ENCODE assay signal across 8 cellular contexts in genomic region chr12:120228291-120229070, GRCh38. TPM values are rescaled to one million over a fixed set of nuclear protein-coding genes. Genes with fewer than 3 reads are reported as not detected.
DNase-seq lines count a peak whose midpoint lies in the region; ATAC-seq and TF ChIP-seq lines count a peak whose summit lies in the region.

No MANE protein-coding gene starts in this region.

- ATAC-seq in GM19468 (IDR thresholded peaks at IDR 0.05; ENCODE audit: extremely low read depth, unreplicated experiment) = peak; percentile 63
- ATAC-seq in PC-3 = peak; percentile 5
- ATAC-seq in activated T-cell treated with anti-CD3 and anti-CD28 coated beads, Interleukin-2, amount 50 U/mL, for 72 hours (replicated peaks in 1 of 2) = peak; percentile 76 to 83

- peaks cover 76% of the 10 kb centered on the region for H3K4me1 Mint-ChIP-seq in activated T-cell treated with anti-CD3 and anti-CD28 coated beads, Interleukin-2, amount 50 U/mL, for 72 hours (ENCODE audit: low read depth)

- H3K27ac ChIP-seq in KMS-11 (no peak overlapping the region), PC-3 (ENCODE audit: low read length) (peak overlapping the region; percentile 99), esophagus squamous epithelium (peak overlapping the region; percentile 74 to 94 (median 84))

- H3K79me2 ChIP-seq in KMS-11 (ENCODE audit: insufficient read depth, low read depth) (no peaks in the 10 kb centered on the region), PC-3 (ENCODE audit: low read length) (peaks cover 92% of the 10 kb centered on the region)

- intact Hi-C loops in PC-3 (cut with micrococcal nuclease) (loop anchor here (1.0 kb wide), 1 partner anchor 63 kb away; the partner anchor contains the start of gene RNU4-2), esophagus squamous epithelium (cut with DNase I) (loop anchor here (2.0 kb wide), 1 partner anchor 36 kb away; the partner anchor contains the start of gene PXN)

- peak overlapping the region; percentile 64 to 70 for H3K4me3 Mint-ChIP-seq in activated T-cell treated with anti-CD3 and anti-CD28 coated beads, Interleukin-2, amount 50 U/mL, for 72 hours

- no peak for TF ChIP-seq POLR2A in esophagus squamous epithelium (IDR thresholded peaks at IDR 0.05)

- DNase-seq in CD1c-positive myeloid dendritic cell (ENCODE audit: extremely low spot score) = peak; percentile 89
- peak; percentile 89 for DNase-seq in PC-3
- DNase-seq in activated T-cell treated with anti-CD3 and anti-CD28 coated beads, Interleukin-2, amount 50 U/mL, for 72 hours = peak; percentile 89 to 91
- peak; percentile 30 for DNase-seq in esophagus squamous epithelium (lab: John Stamatoyannopoulos, UW)
- DNase-seq in myocyte (ENCODE audit: low read depth) = peak; percentile 89
- peak; percentile 74 to 79 for DNase-seq in stimulated activated CD8-positive, alpha-beta memory T cell treated with anti-CD3 and anti-CD28 coated beads, Interleukin-7, amount 100 ng/mL, for 4 hours (ENCODE audit: low read depth in 2 of 2)

- WGBS in esophagus squamous epithelium, 2 donors = 3 to 13% methylated on average over 7 to 8 of the region's 23 CpGs

- H3K27me3 ChIP-seq in KMS-11 (ENCODE audit: insufficient read depth, low read depth) (no peaks in the 10 kb centered on the region), PC-3 (ENCODE audit: low read length) (no peaks in the 10 kb centered on the region), esophagus squamous epithelium (no peaks in the 10 kb centered on the region)

- no peaks in the 10 kb centered on the region for H3K9me2 ChIP-seq in PC-3 (replicated peaks; ENCODE audit: low read length)

- H4K20me1 ChIP-seq in KMS-11 (ENCODE audit: insufficient read depth) = no peaks in the 10 kb centered on the region
- peaks cover 42% of the 10 kb centered on the region for H4K20me1 ChIP-seq in PC-3 (ENCODE audit: low read length)

- H2AFZ ChIP-seq in KMS-11 (ENCODE audit: low read depth) = peak overlapping the region; percentile 59
- no peak overlapping the region for H2AFZ ChIP-seq in PC-3 (ENCODE audit: low read length)

- H3K9ac ChIP-seq in KMS-11 = peak overlapping the region; percentile 25; the same call in 1 of the 2 replicates
- peak overlapping the region; percentile 96 for H3K9ac ChIP-seq in PC-3 (ENCODE audit: low read length)

- H3K9me3 ChIP-seq in PC-3 (ENCODE audit: low read length) = no peaks in the 10 kb centered on the region
- H3K9me3 ChIP-seq in esophagus squamous epithelium = no peaks in the 10 kb centered on the region

- H3K9me3 Mint-ChIP-seq in activated T-cell treated with anti-CD3 and anti-CD28 coated beads, Interleukin-2, amount 50 U/mL, for 72 hours = no peaks in the 10 kb centered on the region

- H3K36me3 ChIP-seq in KMS-11 (ENCODE audit: insufficient read depth) (no peaks in the 10 kb centered on the region), PC-3 (ENCODE audit: low read depth, low read length) (peaks cover 43% of the 10 kb centered on the region), esophagus squamous epithelium (peaks cover 0 to 23% (median 6%) of the 10 kb centered on the region in 3 donors)

- no TSS peak for BruUV-seq in PC-3 (replicated peaks; lab: Mats Ljungman, UMichigan)

- H3K36me3 Mint-ChIP-seq in activated T-cell treated with anti-CD3 and anti-CD28 coated beads, Interleukin-2, amount 50 U/mL, for 72 hours (ENCODE audit: insufficient read depth in 2 of 2) = peaks cover 0 to 1% of the 10 kb centered on the region in 2 donors

- H3F3A ChIP-seq in PC-3 (ENCODE audit: low read length, unreplicated experiment) = peaks cover 31% of the 10 kb centered on the region

- no peak overlapping the region for H3K4me3 ChIP-seq in KMS-11 (IDR thresholded peaks at IDR 0.05; ENCODE audit: insufficient read depth, low read depth, low read length)
- H3K4me3 ChIP-seq in PC-3 (ENCODE audit: low read length) = peak overlapping the region; percentile 60
- peak overlapping the region in 1 of 4 donors; percentile 25 for H3K4me3 ChIP-seq in esophagus squamous epithelium

- POLR2A ChIA-PET in PC-3 (lab: Charles Lee; ENCODE audit: unreplicated experiment) = interaction anchor here (0.5 to 1.8 kb wide), 5 partner anchors 18 to 63 kb away, joined by 3 to 20 read pairs (median 5); partner anchors contain the start of genes RNU4-2 and RPLP0

- CTCF ChIA-PET in PC-3 (lab: Charles Lee) = interaction anchor here (0.5 to 6.8 kb wide), 11 partner anchors 9 to 63 kb away, joined by 3 to 142 read pairs (median 5); partner anchors contain the start of genes PXN, RNU4-2 and RPLP0

- TF ChIP-seq CTCF in KMS-11 (conservative IDR thresholded peaks at IDR 0.05; ENCODE audit: low read depth, low read length) = peak; percentile 66
- peak; percentile 96 for TF ChIP-seq CTCF in PC-3 (conservative IDR thresholded peaks at IDR 0.05; ENCODE audit: low read depth, low read length)
- peak; percentile 84 to 97 (median 94) for TF ChIP-seq CTCF in esophagus squamous epithelium (IDR thresholded peaks at IDR 0.05)

- H3K27me3 Mint-ChIP-seq in activated T-cell treated with anti-CD3 and anti-CD28 coated beads, Interleukin-2, amount 50 U/mL, for 72 hours (ENCODE audit: low read depth) = no peaks in the 10 kb centered on the region

- peak overlapping the region; percentile 39 for H3K27ac Mint-ChIP-seq in activated T-cell treated with anti-CD3 and anti-CD28 coated beads, Interleukin-2, amount 50 U/mL, for 72 hours

- H3K4me2 ChIP-seq in KMS-11 = peak overlapping the region; percentile 40; the same call in 1 of the 2 replicates
- peak overlapping the region; percentile 98 for H3K4me2 ChIP-seq in PC-3 (ENCODE audit: low read length)

- H3K4me1 ChIP-seq in KMS-11 (ENCODE audit: low read depth, poor library complexity, severe bottlenecking) (peaks cover 18% of the 10 kb centered on the region), PC-3 (ENCODE audit: insufficient read depth, low read length) (peaks cover 60% of the 10 kb centered on the region), esophagus squamous epithelium (peaks cover 72 to 98% (median 88%) of the 10 kb centered on the region in 3 donors)

RNA-seq across cellular contexts. Expression of gene RPLP0, which starts 27.6 kb away (rescaled TPM):
- total RNA-seq in PC-3 (2014; rRNA removed) (6,714 and 7,550 TPM in 2 replicates), esophagus squamous epithelium (1,000 to 10,000 TPM; 3,136 to 5,114 (median 4,044) TPM), myocyte (2,822 and 3,245 TPM in 2 replicates)
- 1,000 to 10,000 TPM; 4,846 to 5,223 TPM for total RNA-seq in activated T-cell treated with anti-CD3 and anti-CD28 coated beads, Interleukin-2, amount 50 U/mL, for 72 hours
- polyA plus RNA-seq in myocyte (2012) = 2,280 TPM

RNA-seq across cellular contexts. Expression of gene GCN1, which starts 34.0 kb away (rescaled TPM):
- total RNA-seq in PC-3 (2014; rRNA removed) (254 and 334 TPM in 2 replicates), esophagus squamous epithelium (100 to 1,000 TPM in 1 of 4 donors, 10 to 100 TPM in 3; 39.5 to 117 (median 63.7) TPM), myocyte (59.2 and 61.9 TPM in 2 replicates)
- 100 to 1,000 TPM in 1 of 2 donors, 10 to 100 TPM in 1; 93.1 to 106 TPM for total RNA-seq in activated T-cell treated with anti-CD3 and anti-CD28 coated beads, Interleukin-2, amount 50 U/mL, for 72 hours
- 54.0 TPM for polyA plus RNA-seq in myocyte (2012)

RNA-seq across cellular contexts. Expression of gene PXN, which starts 37.0 kb away (rescaled TPM):
- 313 and 413 TPM in 2 replicates for total RNA-seq in PC-3 (2014; rRNA removed)
- 10 to 100 TPM; 80.5 to 89.6 TPM for total RNA-seq in activated T-cell treated with anti-CD3 and anti-CD28 coated beads, Interleukin-2, amount 50 U/mL, for 72 hours
- 10 to 100 TPM; 18.2 to 44.4 (median 21.4) TPM for total RNA-seq in esophagus squamous epithelium
- 98.8 and 128 TPM in 2 replicates for total RNA-seq in myocyte
- 226 TPM for polyA plus RNA-seq in myocyte (2012)

Comparison
In these comparisons a context has a peak if more than half of its experiments do, and no peak if none do; other contexts are left out.
1. DNase-seq: peak in every context shown above with its lines; median percentile 90 in activated T-cell treated with anti-CD3 and anti-CD28 coated beads, Interleukin-2, amount 50 U/mL, for 72 hours; 89 in CD1c-positive myeloid dendritic cell; 89 in PC-3; 89 in myocyte; 76 in stimulated activated CD8-positive, alpha-beta memory T cell treated with anti-CD3 and anti-CD28 coated beads, Interleukin-7, amount 100 ng/mL, for 4 hours; 30 in esophagus squamous epithelium.
2. ATAC-seq: peak in every context shown above with its lines; median percentile 80 in activated T-cell treated with anti-CD3 and anti-CD28 coated beads, Interleukin-2, amount 50 U/mL, for 72 hours; 63 in GM19468; 5 in PC-3.